ENCODE assay signal across 16 cellular contexts in the genomic region with DNA sequence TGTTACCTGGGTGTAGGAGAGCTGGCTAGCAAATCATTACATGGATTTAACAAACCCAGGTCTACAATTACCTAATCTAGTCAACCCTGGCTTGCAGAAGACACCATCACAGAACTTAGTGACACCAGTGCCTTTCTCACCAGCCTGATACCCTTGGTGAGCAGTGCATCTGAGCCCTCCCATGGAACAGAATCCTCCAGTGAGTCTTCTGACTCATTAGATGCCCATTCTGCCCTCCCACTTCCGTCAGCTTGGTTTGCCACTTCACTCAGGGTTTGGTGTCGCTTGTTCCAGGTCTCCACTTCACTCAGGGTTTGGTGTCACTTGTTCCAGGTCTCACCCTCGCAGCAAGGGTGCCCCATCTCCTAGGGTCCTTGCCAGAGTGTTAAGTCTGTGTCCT.
A peak's percentile ranks its signal among the peaks of the same experiment; 100 is the strongest.
DNase-seq lines count a peak whose midpoint lies in the region; ATAC-seq and TF ChIP-seq lines count a peak whose summit lies in the region.
"Had no signal": no experiment of that assay in that cellular context is flagged by ENCODE, and none has a peak within 500 bp of the region (broad histone marks: within the 10 kb centered on the region; RNA-seq: fewer than 3 reads in every experiment).

No MANE protein-coding gene starts in this region.

- H3K4me1 Mint-ChIP-seq in activated naive CD8-positive, alpha-beta T cell treated with anti-CD3 and anti-CD28 coated beads, Interleukin-2, amount 50 U/mL, for 24 hours = no peaks in the 10 kb centered on the region
- H3K4me1 Mint-ChIP-seq in activated naive CD8-positive, alpha-beta T cell treated with anti-CD3 and anti-CD28 coated beads for 36 hours = no peaks in the 10 kb centered on the region
- no peaks in the 10 kb centered on the region for H3K4me1 Mint-ChIP-seq in activated T-helper 17 cell treated with anti-CD3 and anti-CD28 coated beads, Interleukin-2, amount 50 U/mL, for 72 hours
- no peaks in the 10 kb centered on the region for H3K4me1 Mint-ChIP-seq in stimulated activated effector memory CD8-positive, alpha-beta T cell treated with anti-CD3 and anti-CD28 coated beads, Interleukin-12 subunit alpha, Interleukin-12 subunit beta, amount 100 ng/mL, for 72 hours
- H3K4me1 Mint-ChIP-seq: CD4-positive, alpha-beta memory T cell had no signal

- H3K9me3 Mint-ChIP-seq in activated naive CD8-positive, alpha-beta T cell treated with anti-CD3 and anti-CD28 coated beads, Interleukin-2, amount 50 U/mL, for 24 hours = no peaks in the 10 kb centered on the region
- H3K9me3 Mint-ChIP-seq in activated naive CD8-positive, alpha-beta T cell treated with anti-CD3 and anti-CD28 coated beads for 36 hours = no peaks in the 10 kb centered on the region
- no peaks in the 10 kb centered on the region for H3K9me3 Mint-ChIP-seq in activated T-helper 17 cell treated with anti-CD3 and anti-CD28 coated beads, Interleukin-2, amount 50 U/mL, for 72 hours
- H3K9me3 Mint-ChIP-seq in stimulated activated effector memory CD8-positive, alpha-beta T cell treated with anti-CD3 and anti-CD28 coated beads, Interleukin-12 subunit alpha, Interleukin-12 subunit beta, amount 100 ng/mL, for 72 hours = no peaks in the 10 kb centered on the region
- H3K9me3 Mint-ChIP-seq: CD4-positive, alpha-beta memory T cell had no signal

- intact Hi-C loops in heart left ventricle (cut with DNase I) = no loop called here

- H3K4me3 Mint-ChIP-seq in activated naive CD8-positive, alpha-beta T cell treated with anti-CD3 and anti-CD28 coated beads, Interleukin-2, amount 50 U/mL, for 24 hours = no peak overlapping the region
- no peak overlapping the region for H3K4me3 Mint-ChIP-seq in activated naive CD8-positive, alpha-beta T cell treated with anti-CD3 and anti-CD28 coated beads for 36 hours
- no peak overlapping the region for H3K4me3 Mint-ChIP-seq in activated T-helper 17 cell treated with anti-CD3 and anti-CD28 coated beads, Interleukin-2, amount 50 U/mL, for 72 hours
- H3K4me3 Mint-ChIP-seq in stimulated activated effector memory CD8-positive, alpha-beta T cell treated with anti-CD3 and anti-CD28 coated beads, Interleukin-12 subunit alpha, Interleukin-12 subunit beta, amount 100 ng/mL, for 72 hours = no peak overlapping the region
- H3K4me3 Mint-ChIP-seq: CD4-positive, alpha-beta memory T cell had no signal

- no peak overlapping the region for H3K27ac Mint-ChIP-seq in activated naive CD8-positive, alpha-beta T cell treated with anti-CD3 and anti-CD28 coated beads, Interleukin-2, amount 50 U/mL, for 24 hours
- no peak overlapping the region for H3K27ac Mint-ChIP-seq in activated naive CD8-positive, alpha-beta T cell treated with anti-CD3 and anti-CD28 coated beads for 36 hours
- no peak overlapping the region for H3K27ac Mint-ChIP-seq in activated T-helper 17 cell treated with anti-CD3 and anti-CD28 coated beads, Interleukin-2, amount 50 U/mL, for 72 hours
- H3K27ac Mint-ChIP-seq in stimulated activated effector memory CD8-positive, alpha-beta T cell treated with anti-CD3 and anti-CD28 coated beads, Interleukin-12 subunit alpha, Interleukin-12 subunit beta, amount 100 ng/mL, for 72 hours = no peak overlapping the region
- H3K27ac Mint-ChIP-seq: CD4-positive, alpha-beta memory T cell had no signal

- TF ChIP-seq CTCF in heart left ventricle (IDR thresholded peaks at IDR 0.05) = no peak

- H3K36me3 ChIP-seq in heart left ventricle = peaks cover 0 to 16% (median 0%) of the 10 kb centered on the region in 9 donors
- H3K36me3 ChIP-seq: BE2C, HAP-1 had no signal

- no peak overlapping the region for H3K27ac ChIP-seq in heart left ventricle
- H3K27ac ChIP-seq: C4-2B had no signal

- no peaks in the 10 kb centered on the region for H3K9me3 ChIP-seq in heart left ventricle
- H3K9me3 ChIP-seq: BE2C, HAP-1 had no signal

- peak; percentile 59 for ATAC-seq in activated naive CD8-positive, alpha-beta T cell treated with anti-CD3 and anti-CD28 coated beads, Interleukin-2, amount 50 U/mL, for 24 hours
- peak; percentile 31 for ATAC-seq in activated T-helper 17 cell treated with anti-CD3 and anti-CD28 coated beads, Interleukin-2, amount 50 U/mL, for 72 hours (replicated peaks)
- peak; percentile 74 for ATAC-seq in stimulated activated effector memory CD8-positive, alpha-beta T cell treated with anti-CD3 and anti-CD28 coated beads, Interleukin-12 subunit alpha, Interleukin-12 subunit beta, amount 100 ng/mL, for 72 hours
- ATAC-seq in HG03025 (IDR thresholded peaks at IDR 0.05; ENCODE audit: low FRiP score, unreplicated experiment) (no peak), heart left ventricle (no peak)
- no peak for ATAC-seq in activated CD4-positive, CD25-positive, alpha-beta regulatory T cell treated with anti-CD3 and anti-CD28 coated beads, Interleukin-2, amount 50 U/mL, for 24 hours

- DNase-seq in activated naive CD8-positive, alpha-beta T cell treated with anti-CD3 and anti-CD28 coated beads, Interleukin-2, amount 50 U/mL, for 24 hours = no peak
- no peak for DNase-seq in activated naive CD8-positive, alpha-beta T cell treated with anti-CD3 and anti-CD28 coated beads for 36 hours
- no peak for DNase-seq in stimulated activated effector memory CD8-positive, alpha-beta T cell treated with anti-CD3 and anti-CD28 coated beads, Interleukin-12 subunit alpha, Interleukin-12 subunit beta, amount 100 ng/mL, for 72 hours (ENCODE audit: low spot score in 2 of 2)
- no peak for DNase-seq in heart left ventricle
- DNase-seq: BE2C; CD4-positive, alpha-beta memory T cell; COR-L47; DMS153; DMS79 treated with DMSO at 0.1 percent for 48 hours; EL; GOT3 had no signal

- no peak overlapping the region for H3K4me3 ChIP-seq in heart left ventricle
- H3K4me3 ChIP-seq: HAP-1 had no signal

- TF ChIP-seq POLR2A in heart left ventricle (IDR thresholded peaks at IDR 0.05) = no peak

- no peaks in the 10 kb centered on the region for H3K27me3 ChIP-seq in heart left ventricle
- H3K27me3 ChIP-seq: BE2C had no signal

- no peaks in the 10 kb centered on the region for H3K27me3 Mint-ChIP-seq in activated naive CD8-positive, alpha-beta T cell treated with anti-CD3 and anti-CD28 coated beads, Interleukin-2, amount 50 U/mL, for 24 hours
- no peaks in the 10 kb centered on the region for H3K27me3 Mint-ChIP-seq in activated naive CD8-positive, alpha-beta T cell treated with anti-CD3 and anti-CD28 coated beads for 36 hours
- no peaks in the 10 kb centered on the region for H3K27me3 Mint-ChIP-seq in activated T-helper 17 cell treated with anti-CD3 and anti-CD28 coated beads, Interleukin-2, amount 50 U/mL, for 72 hours

- 95 to 98% (median 96%) methylated on average over 3 of the region's 3 CpGs for WGBS in heart left ventricle, 4 donors

- H3K36me3 Mint-ChIP-seq in activated naive CD8-positive, alpha-beta T cell treated with anti-CD3 and anti-CD28 coated beads, Interleukin-2, amount 50 U/mL, for 24 hours (ENCODE audit: low read depth) = no peaks in the 10 kb centered on the region
- no peaks in the 10 kb centered on the region for H3K36me3 Mint-ChIP-seq in activated naive CD8-positive, alpha-beta T cell treated with anti-CD3 and anti-CD28 coated beads for 36 hours
- H3K36me3 Mint-ChIP-seq in activated T-helper 17 cell treated with anti-CD3 and anti-CD28 coated beads, Interleukin-2, amount 50 U/mL, for 72 hours (ENCODE audit: low read depth) = no peaks in the 10 kb centered on the region
- no peaks in the 10 kb centered on the region for H3K36me3 Mint-ChIP-seq in stimulated activated effector memory CD8-positive, alpha-beta T cell treated with anti-CD3 and anti-CD28 coated beads, Interleukin-12 subunit alpha, Interleukin-12 subunit beta, amount 100 ng/mL, for 72 hours

- H3K4me1 ChIP-seq in heart left ventricle = peaks cover 0 to 5% (median 0%) of the 10 kb centered on the region in 12 donors
- H3K4me1 ChIP-seq: HAP-1 had no signal

Comparison
In these comparisons a context has a peak if more than half of its experiments do, and no peak if none do; other contexts are left out.
1. ATAC-seq: peak in activated naive CD8-positive, alpha-beta T cell treated with anti-CD3 and anti-CD28 coated beads, Interleukin-2, amount 50 U/mL, for 24 hours (single experiment), activated T-helper 17 cell treated with anti-CD3 and anti-CD28 coated beads, Interleukin-2, amount 50 U/mL, for 72 hours (single experiment) and stimulated activated effector memory CD8-positive, alpha-beta T cell treated with anti-CD3 and anti-CD28 coated beads, Interleukin-12 subunit alpha, Interleukin-12 subunit beta, amount 100 ng/mL, for 72 hours (single experiment); none in HG03025 (single experiment), activated CD4-positive, CD25-positive, alpha-beta regulatory T cell treated with anti-CD3 and anti-CD28 coated beads, Interleukin-2, amount 50 U/mL, for 24 hours (0 of 2) and heart left ventricle (0 of 4).